In genomic region chr11:59028105-59028504, GRCh38 we compare ENCODE assay signal across 30 cellular contexts. TPM values are rescaled to one million over a fixed set of nuclear protein-coding genes. Genes with fewer than 3 reads are reported as not detected.
"Had no signal": no experiment of that assay in that cellular context is flagged by ENCODE, and none has a peak within 500 bp of the region (broad histone marks: within the 10 kb centered on the region; RNA-seq: fewer than 3 reads in every experiment).

No MANE protein-coding gene starts in this region.

- DNase-seq: activated B cell treated with CpG ODN at 0.5 μM for 24 hours; activated CD4-positive, alpha-beta T cell treated with anti-CD3 and anti-CD28 coated beads for 1 hour; activated CD4-positive, alpha-beta T cell treated with anti-CD3 and anti-CD28 coated beads, Interleukin-2, amount 10 ng/mL, durations not matched to agents 24 days and 14 days; activated CD4-positive, alpha-beta T cell treated with anti-CD3 and anti-CD28 coated beads, Interleukin-2, amount 50 U/mL, for 48 hours; activated CD8-positive, alpha-beta memory T cell treated with anti-CD3 and anti-CD28 coated beads, Interleukin-2, amount 10 ng/mL, durations not matched to agents 7 days and 5 days; activated effector memory CD4-positive, alpha-beta T cell treated with Interleukin-2 at 50 U/mL for 16 hours; activated naive CD4-positive, alpha-beta T cell; activated naive CD8-positive, alpha-beta T cell treated with anti-CD3 and anti-CD28 coated beads, Interleukin-2, amount 50 U/mL, for 24 hours; activated T-cell treated with anti-CD3 and anti-CD28 coated beads, Interleukin-2, amount 50 U/mL, for 24 hours; amygdala; brain microvascular endothelial cell; Karpas-422; MM.1S; NCI-H1105; NCI-H1436; NCI-H1694 treated with DMSO at 0.1 percent for 48 hours; NCI-H2029 treated with DMSO at 0.1 percent for 48 hours; NCI-H345; NCI-H510A; NCI-H526 treated with DMSO at 0.1 percent for 48 hours; NCI-H82; NK-92 treated with Interleukin-12 subunit alpha and Interleukin-12 subunit beta, amount 100 ng/mL, for 24 hours; Peyer's patch; Right ventricle myocardium superior had no signal

- H3K27me3 ChIP-seq: brain microvascular endothelial cell, cardiac muscle cell, Peyer's patch, SJSA1 had no signal

- ATAC-seq: activated CD8-positive, alpha-beta memory T cell treated with anti-CD3 and anti-CD28 coated beads, Interleukin-2, amount 10 ng/mL, durations not matched to agents 7 days and 5 days; activated naive CD4-positive, alpha-beta T cell treated with anti-CD3 and anti-CD28 coated beads, Interleukin-2, amount 50 U/mL, for 72 hours; activated naive CD8-positive, alpha-beta T cell treated with anti-CD3 and anti-CD28 coated beads, Interleukin-2, amount 50 U/mL, for 24 hours; SK-N-SH treated with all-trans-retinoic acid at 6 μM for 48 hours had no signal

- H3K27ac ChIP-seq: brain microvascular endothelial cell, cardiac muscle cell, Peyer's patch, RWPE1, SJSA1 had no signal

- H3K4me1 ChIP-seq: SJSA1 had no signal

- H3K9me3 ChIP-seq: Peyer's patch, SJSA1 had no signal

- H3K36me3 ChIP-seq: brain microvascular endothelial cell, cardiac muscle cell, Peyer's patch, SJSA1 had no signal

- H3K4me3 ChIP-seq: cardiac muscle cell, Peyer's patch, SJSA1 had no signal

RNA-seq across cellular contexts. Expression of gene GLYATL1B, which starts 58.0 kb away (rescaled TPM):
- total RNA-seq: activated B cell treated with CpG ODN at 0.5 μM for 24 hours; activated CD4-positive, alpha-beta T cell treated with anti-CD3 and anti-CD28 coated beads, Interleukin-2, amount 10 ng/mL, durations not matched to agents 24 days and 14 days; activated CD8-positive, alpha-beta memory T cell treated with anti-CD3 and anti-CD28 coated beads, Interleukin-2, amount 10 ng/mL, durations not matched to agents 7 days and 5 days; activated naive CD4-positive, alpha-beta T cell treated with anti-CD3 and anti-CD28 coated beads, Interleukin-2, amount 50 U/mL, for 72 hours; activated T-helper 1 cell treated with anti-CD3 and anti-CD28 coated beads, Interleukin-12 subunit alpha, Interleukin-12 subunit beta, Interleukin-2, Interleukin-4 antibody, amounts not matched to agents 30 ng/mL and 10 ng/mL and 1 ng/mL, durations not matched to agents 14 hours and 24 hours and 36 hours; cardiac muscle cell; Peyer's patch; Right ventricle myocardium superior; SJSA1 had no signal
- polyA plus RNA-seq: cardiac muscle cell had no signal
